In the genomic region with DNA sequence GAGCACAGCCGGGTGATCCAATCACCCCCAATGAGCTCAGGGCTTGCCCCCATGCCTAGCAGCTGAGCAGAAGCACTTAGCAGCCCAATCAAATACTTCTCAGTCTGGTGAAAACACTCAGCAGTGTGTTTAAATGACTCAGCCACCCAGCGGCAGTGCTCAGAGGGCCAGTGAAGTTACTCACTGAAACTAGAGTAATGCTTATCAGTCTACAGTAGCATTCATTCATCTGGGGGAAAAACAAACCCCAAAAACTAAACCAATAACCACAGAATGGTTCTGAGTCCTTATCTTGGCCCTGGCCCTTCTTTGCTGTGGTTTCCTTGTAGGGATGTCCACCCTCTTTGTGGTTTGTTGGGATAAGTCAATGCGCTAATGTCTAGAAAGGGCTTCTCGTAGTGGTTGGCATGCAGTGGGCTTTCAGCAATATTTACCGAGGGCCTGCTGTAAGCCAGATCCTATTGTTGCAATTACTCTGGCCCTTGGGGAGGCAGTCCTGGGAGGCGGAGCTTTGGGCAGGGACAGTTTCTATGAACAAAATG, we compare ENCODE assay signal across 1 cellular context.
TF ChIP-seq lines count a peak whose summit lies in the region.

No MANE protein-coding gene starts in this region.

TF ChIP-seq in K562, 482 proteins besides CTCF, POLR2A, EP300 and RAD21 (continued from another document):
- TF ChIP-seq, protein P1, sequence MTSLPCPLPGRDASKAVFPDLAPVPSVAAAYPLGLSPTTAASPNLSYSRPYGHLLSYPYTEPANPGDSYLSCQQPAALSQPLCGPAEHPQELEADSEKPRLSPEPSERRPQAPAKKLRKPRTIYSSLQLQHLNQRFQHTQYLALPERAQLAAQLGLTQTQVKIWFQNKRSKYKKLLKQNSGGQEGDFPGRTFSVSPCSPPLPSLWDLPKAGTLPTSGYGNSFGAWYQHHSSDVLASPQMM (CRISPR knock-in tag; IDR thresholded peaks at IDR 0.05), result no peak
- TF ChIP-seq RNF2 (IDR thresholded peaks at IDR 0.05), result peak; percentile 77
- TF ChIP-seq GATA2 (CRISPR knock-in tag; IDR thresholded peaks at IDR 0.05), result peak; percentile 68
- TF ChIP-seq, protein P2, sequence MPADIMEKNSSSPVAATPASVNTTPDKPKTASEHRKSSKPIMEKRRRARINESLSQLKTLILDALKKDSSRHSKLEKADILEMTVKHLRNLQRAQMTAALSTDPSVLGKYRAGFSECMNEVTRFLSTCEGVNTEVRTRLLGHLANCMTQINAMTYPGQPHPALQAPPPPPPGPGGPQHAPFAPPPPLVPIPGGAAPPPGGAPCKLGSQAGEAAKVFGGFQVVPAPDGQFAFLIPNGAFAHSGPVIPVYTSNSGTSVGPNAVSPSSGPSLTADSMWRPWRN (IDR thresholded peaks at IDR 0.05; ENCODE audit: low read depth), result peak; percentile 99
- peak; percentile 91 to 94 for TF ChIP-seq KDM1A (IDR thresholded peaks at IDR 0.05)
- TF ChIP-seq SP1 (CRISPR knock-in tag; IDR thresholded peaks at IDR 0.05), result peak; percentile 27; the same call in 1 of the 2 replicates
- TF ChIP-seq PCBP1 (IDR thresholded peaks at IDR 0.05; ENCODE audit: low read depth, low read length, poor library complexity, severe bottlenecking), result no peak
- TF ChIP-seq, protein P3, sequence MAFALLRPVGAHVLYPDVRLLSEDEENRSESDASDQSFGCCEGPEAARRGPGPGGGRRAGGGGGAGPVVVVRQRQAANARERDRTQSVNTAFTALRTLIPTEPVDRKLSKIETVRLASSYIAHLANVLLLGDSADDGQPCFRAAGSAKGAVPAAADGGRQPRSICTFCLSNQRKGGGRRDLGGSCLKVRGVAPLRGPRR (CRISPR knock-in tag; IDR thresholded peaks at IDR 0.05), result no peak
- 0 out of 2 replicates have a peak, but pooled peaks have one; percentile 53 for TF ChIP-seq SNIP1 (IDR thresholded peaks at IDR 0.05; ENCODE audit: low read depth)
- TF ChIP-seq, protein P4, sequence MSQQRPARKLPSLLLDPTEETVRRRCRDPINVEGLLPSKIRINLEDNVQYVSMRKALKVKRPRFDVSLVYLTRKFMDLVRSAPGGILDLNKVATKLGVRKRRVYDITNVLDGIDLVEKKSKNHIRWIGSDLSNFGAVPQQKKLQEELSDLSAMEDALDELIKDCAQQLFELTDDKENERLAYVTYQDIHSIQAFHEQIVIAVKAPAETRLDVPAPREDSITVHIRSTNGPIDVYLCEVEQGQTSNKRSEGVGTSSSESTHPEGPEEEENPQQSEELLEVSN (IDR thresholded peaks at IDR 0.05; ENCODE audit: borderline replicate concordance in 1 of 2, extremely low read depth in 1 of 2, insufficient read depth in 1 of 2, insufficient read length in 1 of 2, low read depth in 1 of 2, low read length in 1 of 2, poor library complexity in 1 of 2, severe bottlenecking in 1 of 2), result no peak
- peak; percentile 78; the same call in 1 of the 2 replicates for TF ChIP-seq NBN (IDR thresholded peaks at IDR 0.05; ENCODE audit: low read depth)
- TF ChIP-seq NFE2 (IDR thresholded peaks at IDR 0.05; ENCODE audit: low read depth), result 0 out of 2 replicates have a peak, but pooled peaks have one; percentile 40
- TF ChIP-seq MTA3 (IDR thresholded peaks at IDR 0.05; ENCODE audit: borderline replicate concordance), result no peak
- peak; percentile 64 to 95; a peak in 3 of 4 replicates for TF ChIP-seq RCOR1 (IDR thresholded peaks at IDR 0.05; ENCODE audit: borderline replicate concordance in 1 of 2, low read depth in 2 of 2, low read length in 2 of 2)
- peak; percentile 46 for TF ChIP-seq TAL1 (IDR thresholded peaks at IDR 0.05)
- TF ChIP-seq IFI16 (CRISPR knock-in tag; IDR thresholded peaks at IDR 0.05), result no peak
- peak; percentile 50; the same call in 1 of the 2 replicates for TF ChIP-seq NCOR1 (IDR thresholded peaks at IDR 0.05)
- no peak for TF ChIP-seq GABPB2 (CRISPR knock-in tag; conservative IDR thresholded peaks at IDR 0.05)
